Comparison of ENCODE assay signal across 9 cellular contexts in the genomic region with DNA sequence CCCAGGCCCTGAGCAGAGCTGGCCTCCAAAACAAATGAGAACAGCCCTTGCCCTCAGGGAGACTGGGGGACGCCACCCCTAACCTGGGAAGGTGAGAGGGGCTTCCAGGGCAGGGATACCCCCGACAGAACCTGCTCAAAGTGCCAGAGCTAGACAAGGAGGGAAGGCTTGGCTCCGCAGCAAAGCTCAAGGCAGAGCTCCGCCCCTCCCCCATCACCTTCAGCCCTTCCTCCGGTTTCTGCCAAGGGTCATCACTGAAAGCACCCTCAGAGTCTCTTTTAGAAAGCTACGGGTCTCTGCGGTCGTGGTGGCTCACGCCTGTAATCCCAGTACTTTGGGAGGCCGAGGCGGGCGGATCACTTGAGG.
A peak's percentile ranks its signal among the peaks of the same experiment; 100 is the strongest.
DNase-seq lines count a peak whose midpoint lies in the region; ATAC-seq and TF ChIP-seq lines count a peak whose summit lies in the region.
"Had no signal": no experiment of that assay in that cellular context is flagged by ENCODE, and none has a peak within 500 bp of the region (broad histone marks: within the 10 kb centered on the region; RNA-seq: fewer than 3 reads in every experiment).

No MANE protein-coding gene starts in this region.

- ATAC-seq in GM21515 (IDR thresholded peaks at IDR 0.05; ENCODE audit: unreplicated experiment): no peak

- H3K9me3 ChIP-seq in Loucy (ENCODE audit: insufficient read depth, low read depth, low read length) (no peaks in the 10 kb centered on the region), neuron (ENCODE audit: low read length) (no peaks in the 10 kb centered on the region)

- no peaks in the 10 kb centered on the region for H4K20me1 ChIP-seq in Loucy (ENCODE audit: insufficient read depth, low read length, poor library complexity, severe bottlenecking)

- H3K79me2 ChIP-seq in Loucy (ENCODE audit: insufficient read depth, low read length): peaks cover 26% of the 10 kb centered on the region

- peak overlapping the region; percentile 95 for H3K9ac ChIP-seq in Loucy (ENCODE audit: low read depth, low read length, poor library complexity, severe bottlenecking)

- no peaks in the 10 kb centered on the region for H3K9me2 ChIP-seq in Loucy (replicated peaks; ENCODE audit: low read depth, low read length)

- H3K36me3 ChIP-seq in Loucy (ENCODE audit: insufficient read depth, low read length): no peaks in the 10 kb centered on the region
- no peaks in the 10 kb centered on the region for H3K36me3 ChIP-seq in neuron (ENCODE audit: insufficient read depth, low read length)
- H3K36me3 ChIP-seq: brain microvascular endothelial cell had no signal

- peak overlapping the region; percentile 87 for H3K4me2 ChIP-seq in Loucy (ENCODE audit: low read depth, low read length, poor library complexity, severe bottlenecking)

- peaks cover 17% of the 10 kb centered on the region; the same call in 1 of the 2 replicates for H3F3A ChIP-seq in Loucy (ENCODE audit: low read depth)

- DNase-seq in GDM1 (lab: John Stamatoyannopoulos, UW): peak; percentile 26
- DNase-seq in cerebellar cortex (ENCODE audit: low spot score): peak; percentile 21
- no peak for DNase-seq in hepatic stellate cell (ENCODE audit: low spot score)
- DNase-seq in NCI-H1092 (lab: John Stamatoyannopoulos, UW): no peak
- DNase-seq in occipital lobe (lab: John Stamatoyannopoulos, UW): no peak

- H3K4me1 ChIP-seq in Loucy (ENCODE audit: insufficient read depth, low read length, poor library complexity, severe bottlenecking) (peaks cover 67% of the 10 kb centered on the region), neuron (ENCODE audit: insufficient read depth, low read length) (peaks cover 4% of the 10 kb centered on the region)

- TF ChIP-seq CTCF in Loucy (conservative IDR thresholded peaks at IDR 0.05; ENCODE audit: low read length): no peak

- H3K27me3 ChIP-seq in Loucy (ENCODE audit: insufficient read depth, low read length, poor library complexity, severe bottlenecking): no peaks in the 10 kb centered on the region
- H3K27me3 ChIP-seq in neuron (ENCODE audit: insufficient read depth, low read length): peaks cover 8% of the 10 kb centered on the region

- peak overlapping the region; percentile 60; the same call in 1 of the 2 replicates for H2AFZ ChIP-seq in Loucy (ENCODE audit: low read length)
- peak overlapping the region; percentile 60 for H2AFZ ChIP-seq in neuron (ENCODE audit: low read depth, low read length)

- H3K4me3 ChIP-seq in Loucy (ENCODE audit: low read length, poor library complexity, severe bottlenecking): peak overlapping the region; percentile 73
- peak overlapping the region; percentile 56 for H3K4me3 ChIP-seq in neuron (ENCODE audit: low read length)

Comparison
In these comparisons a context has a peak if more than half of its experiments do, and no peak if none do; other contexts are left out.
1. DNase-seq: peak in GDM1 (single experiment) and cerebellar cortex (single experiment); none in hepatic stellate cell (single experiment), NCI-H1092 (single experiment) and occipital lobe (single experiment).